Comparison of ENCODE assay signal across 23 cellular contexts in genomic region chr12:25253371-25254068, GRCh38. TPM values are rescaled to one million over a fixed set of nuclear protein-coding genes. Genes with fewer than 3 reads are reported as not detected.
DNase-seq lines count a peak whose midpoint lies in the region; ATAC-seq, FAIRE-seq and TF ChIP-seq lines count a peak whose summit lies in the region.
"Had no signal": no experiment of that assay in that cellular context is flagged by ENCODE, and none has a peak within 500 bp of the region (broad histone marks: within the 10 kb centered on the region; RNA-seq: fewer than 3 reads in every experiment).

No MANE protein-coding gene starts in this region.

- FAIRE-seq in GM12891 (lab: Jason Lieb, UNC), result peak; percentile 51
- FAIRE-seq: TTC549 had no signal

- peaks cover 2% of the 10 kb centered on the region for H3K27me3 ChIP-seq in CD4-positive, CD25-positive, alpha-beta regulatory T cell (ENCODE audit: control insufficient read depth, insufficient read depth, low read length)
- H3K27me3 ChIP-seq in OCI-LY3 (ENCODE audit: low read depth, low read length), result no peaks in the 10 kb centered on the region
- no peaks in the 10 kb centered on the region for H3K27me3 ChIP-seq in colonic mucosa

- peak overlapping the region; percentile 40 for H3K9ac ChIP-seq in OCI-LY3 (ENCODE audit: low read length)
- no peak overlapping the region for H3K9ac ChIP-seq in colonic mucosa (ENCODE audit: low read depth in 2 of 2, low read length in 2 of 2)

- peaks cover 15% of the 10 kb centered on the region for H4K20me1 ChIP-seq in OCI-LY3 (ENCODE audit: insufficient read depth, low read length)

- TF ChIP-seq CTCF in OCI-LY3 (IDR thresholded peaks at IDR 0.05; ENCODE audit: low read depth, low read length), result no peak
- no peak for TF ChIP-seq CTCF in colonic mucosa (IDR thresholded peaks at IDR 0.05)

- intact Hi-C loops in colonic mucosa (cut with DNase I), result no loop called here

- peaks cover 4% of the 10 kb centered on the region for H3K27me3 Mint-ChIP-seq in CD4-positive, CD25-positive, alpha-beta regulatory T cell

- ATAC-seq in CD4-positive, CD25-positive, alpha-beta regulatory T cell (ENCODE audit: low read depth in 2 of 2), result no peak
- ATAC-seq in GM18861 (IDR thresholded peaks at IDR 0.05; ENCODE audit: unreplicated experiment), result no peak
- ATAC-seq: esophagus mucosa, left cardiac atrium had no signal

- H3K4me3 ChIP-seq in CD4-positive, CD25-positive, alpha-beta regulatory T cell (ENCODE audit: low read depth, low read length), result no peak overlapping the region
- H3K4me3 ChIP-seq in OCI-LY3 (ENCODE audit: low read length) (peak overlapping the region; percentile 66), mesodermal cell (ENCODE audit: extremely low read depth, insufficient read depth, low read length, poor library complexity, severe bottlenecking) (no peak overlapping the region), colonic mucosa (no peak overlapping the region)

- no peak overlapping the region for H3K27ac ChIP-seq in CD4-positive, CD25-positive, alpha-beta regulatory T cell (ENCODE audit: insufficient read depth, low read length, poor library complexity, severe bottlenecking)
- H3K27ac ChIP-seq in OCI-LY3 (ENCODE audit: low read length) (peak overlapping the region; percentile 77), mesodermal cell (ENCODE audit: low read depth, low read length, severe bottlenecking) (peak overlapping the region; percentile 46), colonic mucosa (no peak overlapping the region)
- H3K27ac ChIP-seq: RWPE1 had no signal

- H3K4me3 Mint-ChIP-seq in CD4-positive, CD25-positive, alpha-beta regulatory T cell, result peak overlapping the region; percentile 3 to 98 (median 22)

- peak overlapping the region; percentile 26 to 57 (median 42) for H3K27ac Mint-ChIP-seq in CD4-positive, CD25-positive, alpha-beta regulatory T cell

- H2AFZ ChIP-seq in OCI-LY3 (ENCODE audit: low read depth, low read length), result peak overlapping the region; percentile 51

- no peaks in the 10 kb centered on the region for H3K36me3 ChIP-seq in CD4-positive, CD25-positive, alpha-beta regulatory T cell (ENCODE audit: control insufficient read depth, insufficient read depth, low read length)
- H3K36me3 ChIP-seq in OCI-LY3 (replicated peaks; ENCODE audit: low read depth, low read length) (peaks cover 2% of the 10 kb centered on the region), mesodermal cell (ENCODE audit: control insufficient read depth, insufficient read depth, low read length) (peaks cover 4% of the 10 kb centered on the region), colonic mucosa (no peaks in the 10 kb centered on the region)

- H3K9me3 ChIP-seq in CD4-positive, CD25-positive, alpha-beta regulatory T cell (ENCODE audit: control insufficient read depth in 2 of 2, low read length in 2 of 2), result no peaks in the 10 kb centered on the region
- H3K9me3 ChIP-seq in OCI-LY3 (ENCODE audit: insufficient read depth, low read length), result no peaks in the 10 kb centered on the region
- H3K9me3 ChIP-seq in mesodermal cell (ENCODE audit: control insufficient read depth, low read length), result no peaks in the 10 kb centered on the region
- no peaks in the 10 kb centered on the region for H3K9me3 ChIP-seq in colonic mucosa

- no peak for TF ChIP-seq POLR2A in GM12891 (IDR thresholded peaks at IDR 0.05; ENCODE audit: low read depth, low read length)

- peaks cover 21% of the 10 kb centered on the region for H3K4me1 ChIP-seq in CD4-positive, CD25-positive, alpha-beta regulatory T cell (ENCODE audit: control insufficient read depth, insufficient read depth, low read length, poor library complexity, severe bottlenecking)
- H3K4me1 ChIP-seq in OCI-LY3 (ENCODE audit: low read length) (peaks cover 37% of the 10 kb centered on the region), mesodermal cell (ENCODE audit: control insufficient read depth, insufficient read depth, low read length, poor library complexity, severe bottlenecking) (peaks cover 16% of the 10 kb centered on the region), colonic mucosa (peaks cover 4% of the 10 kb centered on the region)

- peaks cover 9 to 35% (median 23%) of the 10 kb centered on the region in 4 donors for H3K4me1 Mint-ChIP-seq in CD4-positive, CD25-positive, alpha-beta regulatory T cell

- DNase-seq in CD4-positive, CD25-positive, alpha-beta regulatory T cell, result peak in 1 of 3 donors; percentile 15
- no peak for DNase-seq in GM12891 (ENCODE audit: insufficient read length, low spot score)
- no peak for DNase-seq in colonic mucosa
- no peak for DNase-seq in NCI-H446 treated with DMSO at 0.1 percent for 48 hours (lab: John Stamatoyannopoulos, UW)
- DNase-seq in 8988T, result no peak
- DNase-seq: activated CD4-positive, alpha-beta T cell treated with anti-CD3 and anti-CD28 coated beads for 48 hours; activated naive CD4-positive, alpha-beta T cell; activated T-cell treated with anti-CD3 and anti-CD28 coated beads for 4 hours; effector CD8-positive, alpha-beta T cell; KG1; left cardiac atrium; midbrain; NCI-H1092 treated with DMSO at 0.1 percent for 48 hours; NCI-H2081 treated with DMSO at 0.1 percent for 48 hours; NCI-H510A; retina had no signal

- H3K4me2 ChIP-seq in OCI-LY3 (ENCODE audit: low read length), result peak overlapping the region; percentile 93

- peaks cover 18% of the 10 kb centered on the region for H3K79me2 ChIP-seq in OCI-LY3 (ENCODE audit: low read length)

- no peaks in the 10 kb centered on the region for H3K9me3 Mint-ChIP-seq in CD4-positive, CD25-positive, alpha-beta regulatory T cell

- 90 to 95% methylated on average over 4 of the region's 5 CpGs for WGBS in mesodermal cell (ENCODE audit: insufficient coverage in 2 of 2), 2 experiments

- no peaks in the 10 kb centered on the region for H3K36me3 Mint-ChIP-seq in CD4-positive, CD25-positive, alpha-beta regulatory T cell

TF ChIP-seq in GM12891, 5 proteins besides CTCF, POLR2A, EP300 and RAD21:
- TF ChIP-seq POLR2AphosphoS5 (IDR thresholded peaks at IDR 0.05; ENCODE audit: low read depth, low read length) (no peak), PAX5 (IDR thresholded peaks at IDR 0.05; ENCODE audit: insufficient read depth, low read length, severe bottlenecking) (no peak), TAF1 (IDR thresholded peaks at IDR 0.05; ENCODE audit: low read depth, low read length) (no peak), SPI1 (IDR thresholded peaks at IDR 0.05; ENCODE audit: low read depth, low read length) (peak; percentile 66)
TF ChIP-seq in GM12891: peak in this region for 1.

RNA-seq across cellular contexts. Expression of gene KRAS, which starts 2.8 kb away (rescaled TPM):
- total RNA-seq in CD4-positive, CD25-positive, alpha-beta regulatory T cell, result 24.0 TPM
- 10 to 100 TPM; 25.9 to 46.7 (median 35.8) TPM for polyA plus RNA-seq in CD4-positive, CD25-positive, alpha-beta regulatory T cell
- polyA plus RNA-seq in GM12891 (2012; ENCODE audit: low read depth, missing spikeins), result 2.0 TPM
- 28.7 TPM for polyA plus RNA-seq in mesodermal cell (2013, experiment 1 of 2)
- polyA plus RNA-seq in mesodermal cell (2013, experiment 2 of 2), result 31.9 TPM
- total RNA-seq in colonic mucosa, result 10 to 100 TPM; 53.8 to 84.4 TPM

RNA-seq across cellular contexts. Expression of gene ETFRF1, which starts 58.5 kb away (rescaled TPM):
- total RNA-seq in CD4-positive, CD25-positive, alpha-beta regulatory T cell, result 18.0 TPM
- 10 to 100 TPM; 22.8 to 32.8 (median 28.7) TPM for polyA plus RNA-seq in CD4-positive, CD25-positive, alpha-beta regulatory T cell
- 12.3 TPM for polyA plus RNA-seq in GM12891 (2012; ENCODE audit: low read depth, missing spikeins)
- 16.8 TPM for polyA plus RNA-seq in mesodermal cell (2013, experiment 1 of 2)
- 18.5 TPM for polyA plus RNA-seq in mesodermal cell (2013, experiment 2 of 2)
- 10 to 100 TPM; 10.5 to 13.7 TPM for total RNA-seq in colonic mucosa

RNA-seq across cellular contexts. Expression of gene DNAI7, which starts 58.6 kb away (rescaled TPM):
- 0.25 TPM for total RNA-seq in CD4-positive, CD25-positive, alpha-beta regulatory T cell
- polyA plus RNA-seq in CD4-positive, CD25-positive, alpha-beta regulatory T cell, result under 1 TPM in 1 of 4 donors, not detected in 3; 0.07 TPM
- 0.05 TPM for polyA plus RNA-seq in GM12891 (2012; ENCODE audit: low read depth, missing spikeins)
- polyA plus RNA-seq in mesodermal cell (2013, experiment 1 of 2), result 0.37 TPM
- polyA plus RNA-seq in mesodermal cell (2013, experiment 2 of 2), result 0.51 TPM
- total RNA-seq in colonic mucosa, result not detected
- total RNA-seq: esophagus mucosa, glomerular endothelial cell had no signal

Comparison
In these comparisons a context has a peak if more than half of its experiments do, and no peak if none do; other contexts are left out.
1. H3K27ac ChIP-seq: peak in OCI-LY3 (single experiment) and mesodermal cell (single experiment); none in CD4-positive, CD25-positive, alpha-beta regulatory T cell (single experiment) and colonic mucosa (single experiment).